Comparison of ENCODE assay signal across 9 cellular contexts in genomic region chr7:87058739-87059524, GRCh38. TPM values are rescaled to one million over a fixed set of nuclear protein-coding genes. Genes with fewer than 3 reads are reported as not detected.
A peak's percentile ranks its signal among the peaks of the same experiment; 100 is the strongest.
DNase-seq lines count a peak whose midpoint lies in the region; ATAC-seq and TF ChIP-seq lines count a peak whose summit lies in the region.
"Had no signal": no experiment of that assay in that cellular context is flagged by ENCODE, and none has a peak within 500 bp of the region (broad histone marks: within the 10 kb centered on the region; RNA-seq: fewer than 3 reads in every experiment).

No MANE protein-coding gene starts in this region.

- TF ChIP-seq CTCF in GM23338 (conservative IDR thresholded peaks at IDR 0.05; ENCODE audit: low read depth in 2 of 2) (no peak), fibroblast of mammary gland (conservative IDR thresholded peaks at IDR 0.05; ENCODE audit: control insufficient read depth, insufficient read depth, low read depth, low read length) (no peak), nephron progenitor cell (IDR thresholded peaks at IDR 0.05) (no peak)

- H3K4me2 ChIP-seq in GM23338: peak overlapping the region; percentile 99

- peaks cover 7% of the 10 kb centered on the region; the same call in 1 of the 2 replicates for H3F3A ChIP-seq in GM23338 (replicated peaks; ENCODE audit: low read depth)

- H3K4me1 Mint-ChIP-seq in GM23338: peaks cover 12% of the 10 kb centered on the region; the same call in 2 of the 3 replicates
- peaks cover 17% of the 10 kb centered on the region for H3K4me1 Mint-ChIP-seq in nephron progenitor cell

- 0 out of 2 replicates have a peak, but pooled peaks cover 9% of the 10 kb centered on the region for H3K4me1 ChIP-seq in GM23338 (ENCODE audit: insufficient read depth)

- H3K4me3 Mint-ChIP-seq in GM23338 (peak overlapping the region; percentile 82), nephron progenitor cell (peak overlapping the region; percentile 80)

- H3K36me3 ChIP-seq in GM23338 (ENCODE audit: insufficient read depth): no peaks in the 10 kb centered on the region

- H3K9me3 Mint-ChIP-seq in GM23338 (no peaks in the 10 kb centered on the region), nephron progenitor cell (no peaks in the 10 kb centered on the region)

- no peaks in the 10 kb centered on the region for H3K9me2 ChIP-seq in GM23338 (ENCODE audit: insufficient read depth)

- DNase-seq in NCI-H2081 (lab: John Stamatoyannopoulos, UW) (peak; percentile 47 to 72), NCI-H2081 treated with DMSO at 0.1 percent for 48 hours (lab: John Stamatoyannopoulos, UW) (no peak), GM23338 (ENCODE audit: low spot score) (peak; percentile 78), M059J (ENCODE audit: low read depth) (peak; percentile 2), fibroblast of mammary gland (ENCODE audit: low read depth) (no peak), nephron progenitor cell (no peak)
- DNase-seq in activated CD4-positive, alpha-beta T cell treated with anti-CD3 and anti-CD28 coated beads, Interleukin-2, amount 50 U/mL, for 48 hours: peak; percentile 16 to 25
- DNase-seq: DND-41 had no signal

- H3K27me3 Mint-ChIP-seq in GM23338 (ENCODE audit: insufficient read depth, low read depth, poor library complexity): peaks cover 9% of the 10 kb centered on the region
- peaks cover 21% of the 10 kb centered on the region for H3K27me3 Mint-ChIP-seq in nephron progenitor cell (ENCODE audit: low read depth, poor library complexity)

- H2AFZ ChIP-seq in GM23338: peak overlapping the region; percentile 100

- H3K79me2 ChIP-seq in GM23338 (replicated peaks; ENCODE audit: insufficient read depth): no peaks in the 10 kb centered on the region

- H4K20me1 ChIP-seq in GM23338 (replicated peaks; ENCODE audit: insufficient read depth): no peaks in the 10 kb centered on the region

- no peak overlapping the region for H3K27ac ChIP-seq in GM23338 (ENCODE audit: low read depth)

- H3K4me3 ChIP-seq in GM23338 (peak overlapping the region; percentile 71), fibroblast of mammary gland (ENCODE audit: control insufficient read depth, low read depth, low read length) (peak overlapping the region; percentile 40)

- no peak overlapping the region for H3K27ac Mint-ChIP-seq in GM23338
- no peak overlapping the region for H3K27ac Mint-ChIP-seq in nephron progenitor cell

- ATAC-seq in GM23338 (peak; percentile 81), HG03280 (IDR thresholded peaks at IDR 0.05; ENCODE audit: unreplicated experiment) (no peak)

- peaks cover 17% of the 10 kb centered on the region for H3K27me3 ChIP-seq in GM23338 (ENCODE audit: insufficient read depth)

- H3K36me3 Mint-ChIP-seq in GM23338 (ENCODE audit: low read depth): no peaks in the 10 kb centered on the region; the same call in 2 of the 3 replicates
- no peaks in the 10 kb centered on the region for H3K36me3 Mint-ChIP-seq in nephron progenitor cell (ENCODE audit: low read depth)

TF ChIP-seq in GM23338, 12 proteins besides CTCF, POLR2A, EP300 and RAD21 (continues in another document):
- no peak for TF ChIP-seq POLR2AphosphoS5 (IDR thresholded peaks at IDR 0.05; ENCODE audit: low read depth)
- no peak for TF ChIP-seq NANOG (IDR thresholded peaks at IDR 0.05; ENCODE audit: borderline replicate concordance)
- no peak for TF ChIP-seq CREB1 (CRISPR knock-in tag; IDR thresholded peaks at IDR 0.05; ENCODE audit: low read depth)
- no peak for TF ChIP-seq ZNF114 (CRISPR knock-in tag; IDR thresholded peaks at IDR 0.05)
- TF ChIP-seq JUNB (IDR thresholded peaks at IDR 0.05; ENCODE audit: unreplicated experiment): no peak
- no peak for TF ChIP-seq ZNF331 (CRISPR knock-in tag; IDR thresholded peaks at IDR 0.05; ENCODE audit: low read depth)
- no peak for TF ChIP-seq EZH2phosphoT487 (IDR thresholded peaks at IDR 0.05; ENCODE audit: unreplicated experiment)
- TF ChIP-seq ETS1 (IDR thresholded peaks at IDR 0.05): no peak
- no peak for TF ChIP-seq EZH2 (IDR thresholded peaks at IDR 0.05; ENCODE audit: low read depth, unreplicated experiment)
- TF ChIP-seq STAT1 (IDR thresholded peaks at IDR 0.05; ENCODE audit: unreplicated experiment): no peak
- no peak for TF ChIP-seq ZNF462 (CRISPR knock-in tag; IDR thresholded peaks at IDR 0.05)

RNA-seq across cellular contexts. Expression of gene ELAPOR2, which starts 0.5 kb away (rescaled TPM):
- total RNA-seq in GM23338 (2014; rRNA removed; shearing (Covaris generic)): 27.1 and 42.9 TPM in 2 replicates
- 9.5 and 12.0 TPM in 2 replicates for polyA plus RNA-seq in GM23338 (2016; fragmentation: Nextera tagmentation; extraction: Ambion mirVana)
- total RNA-seq in M059J (2014; rRNA removed; shearing (Covaris generic)): 0.10 TPM in 1 of 2 replicates, not detected in the other

Comparison
In these comparisons a context has a peak if more than half of its experiments do, and no peak if none do; other contexts are left out.
1. DNase-seq: peak in NCI-H2081 (2 of 2), GM23338 (single experiment), M059J (single experiment) and activated CD4-positive, alpha-beta T cell treated with anti-CD3 and anti-CD28 coated beads, Interleukin-2, amount 50 U/mL, for 48 hours (2 of 2); none in NCI-H2081 treated with DMSO at 0.1 percent for 48 hours (single experiment), fibroblast of mammary gland (single experiment) and nephron progenitor cell (single experiment).
2. RNA of gene ELAPOR2, which starts 0.5 kb away (total RNA-seq): 27.1 to 42.9 TPM in GM23338; 0.10 TPM in M059J; every median in the first group is over 10 times any median in the second.